ENCODE assay signal across 22 cellular contexts in the genomic region with DNA sequence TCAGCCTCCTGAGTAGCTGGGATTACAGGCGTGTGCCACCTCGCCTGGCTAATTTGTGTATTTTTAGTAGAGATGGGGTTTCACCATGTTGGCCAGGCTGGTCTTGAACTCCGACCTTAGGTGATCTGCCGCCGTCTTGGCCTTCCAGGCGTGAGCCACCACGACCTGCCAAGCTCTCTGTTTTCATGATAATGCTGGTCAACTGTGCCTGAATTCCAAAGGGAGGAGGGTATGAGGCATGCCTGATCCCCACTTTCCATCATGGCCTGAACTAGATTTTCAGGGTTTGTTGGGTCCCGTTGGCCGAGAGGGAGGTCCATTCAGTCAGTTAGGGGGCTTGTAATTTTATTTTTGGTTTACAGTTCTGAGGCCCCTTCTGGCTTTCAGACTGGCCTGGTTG. TPM values are rescaled to one million over a fixed set of nuclear protein-coding genes. Genes with fewer than 3 reads are reported as not detected.
A peak's percentile ranks its signal among the peaks of the same experiment; 100 is the strongest.
DNase-seq lines count a peak whose midpoint lies in the region; ATAC-seq and TF ChIP-seq lines count a peak whose summit lies in the region.
"Had no signal": no experiment of that assay in that cellular context is flagged by ENCODE, and none has a peak within 500 bp of the region (broad histone marks: within the 10 kb centered on the region; RNA-seq: fewer than 3 reads in every experiment).

No MANE protein-coding gene starts in this region.

- DNase-seq in GM23338 (ENCODE audit: low spot score) (peak; percentile 49), NT2/D1 (ENCODE audit: low read depth, low spot score) (peak; percentile 40), neuronal stem cell (ENCODE audit: low spot score) (no peak), NCI-H82 (lab: John Stamatoyannopoulos, UW) (no peak), foreskin keratinocyte (no peak)
- DNase-seq: CD4-positive, CD25-positive, alpha-beta regulatory T cell; DMS153; DND-41; HCEC 1CT; NCI-H1048; NCI-H1417; NCI-H1694; NCI-H2029 treated with DMSO at 0.1 percent for 48 hours; NCI-H526 treated with DMSO at 0.1 percent for 48 hours; SHP77 treated with DMSO at 0.1 percent for 48 hours had no signal

- H2AK5ac ChIP-seq in neuronal stem cell (ENCODE audit: low read depth, low read length) = no peak overlapping the region

- no peaks in the 10 kb centered on the region for H3K79me2 ChIP-seq in GM23338 (replicated peaks; ENCODE audit: insufficient read depth)

- H2BK120ac ChIP-seq in neuronal stem cell (ENCODE audit: low read depth, low read length) = no peak overlapping the region

- peaks cover 24% of the 10 kb centered on the region for H3K4me1 Mint-ChIP-seq in GM23338
- H3K4me1 Mint-ChIP-seq: CD4-positive, CD25-positive, alpha-beta regulatory T cell had no signal

- no peak overlapping the region for H2BK15ac ChIP-seq in neuronal stem cell (ENCODE audit: low read length)

- H3K9me2 ChIP-seq in GM23338 (ENCODE audit: insufficient read depth) = peaks cover 6% of the 10 kb centered on the region; the same call in 1 of the 2 replicates

- H3K27me3 Mint-ChIP-seq in GM23338 (ENCODE audit: insufficient read depth, low read depth, poor library complexity) = peaks cover 3% of the 10 kb centered on the region

- H4K20me1 ChIP-seq in GM23338 (replicated peaks; ENCODE audit: insufficient read depth) = no peaks in the 10 kb centered on the region
- H4K20me1 ChIP-seq: BLaER1 had no signal

- H3K4me3 Mint-ChIP-seq in GM23338 = peak overlapping the region; percentile 33; the same call in 1 of the 3 replicates
- H3K4me3 Mint-ChIP-seq: CD4-positive, CD25-positive, alpha-beta regulatory T cell had no signal

- H3F3A ChIP-seq in GM23338 (replicated peaks; ENCODE audit: low read depth) = no peaks in the 10 kb centered on the region

- H3K14ac ChIP-seq in neuronal stem cell (ENCODE audit: low read length) = no peak overlapping the region

- no peaks in the 10 kb centered on the region; the same call in 2 of the 3 replicates for H3K9me3 Mint-ChIP-seq in GM23338

- H3K27me3 ChIP-seq in GM23338 (ENCODE audit: insufficient read depth) (no peaks in the 10 kb centered on the region), NT2/D1 (ENCODE audit: insufficient read depth, insufficient read length) (no peaks in the 10 kb centered on the region), iPS-20b (ENCODE audit: insufficient read depth, low read length) (no peaks in the 10 kb centered on the region), neuronal stem cell (ENCODE audit: control insufficient read depth in 3 of 3, insufficient read depth in 3 of 3, low read depth in 1 of 3, low read length in 3 of 3) (peaks cover 0 to 8% (median 0%) of the 10 kb centered on the region in 3 experiments), foreskin keratinocyte (peaks cover 3% of the 10 kb centered on the region)
- H3K27me3 ChIP-seq: BLaER1 had no signal

- H3K18ac ChIP-seq in neuronal stem cell (ENCODE audit: low read length) = peak overlapping the region; percentile 27

- H3K23ac ChIP-seq in neuronal stem cell (ENCODE audit: low read depth, low read length, poor library complexity) = no peak overlapping the region

- H2AFZ ChIP-seq in GM23338 (peak overlapping the region; percentile 52), neuronal stem cell (ENCODE audit: low read length) (no peak overlapping the region)

- TF ChIP-seq CTCF in GM23338 (conservative IDR thresholded peaks at IDR 0.05; ENCODE audit: low read depth in 2 of 2) (no peak), foreskin keratinocyte (conservative IDR thresholded peaks at IDR 0.05) (no peak)

- H3K4ac ChIP-seq in neuronal stem cell (ENCODE audit: low read length) = no peak overlapping the region

- WGBS in neuronal stem cell (ENCODE audit: extremely low coverage in 2 of 2, insufficient read length in 2 of 2, insufficient replicate concordance in 1 of 2), 2 donors = no CpG with 5 or more reads among the region's 9 CpGs

- H3K4me1 ChIP-seq in GM23338 (ENCODE audit: insufficient read depth) = peaks cover 21% of the 10 kb centered on the region
- H3K4me1 ChIP-seq in NT2/D1 (ENCODE audit: insufficient read depth, insufficient read length) = peaks cover 3% of the 10 kb centered on the region
- H3K4me1 ChIP-seq in iPS-20b (ENCODE audit: insufficient read depth, low read length) = peaks cover 10% of the 10 kb centered on the region; the same call in 1 of the 2 replicates
- peaks cover 0 to 9% of the 10 kb centered on the region in 2 donors for H3K4me1 ChIP-seq in neuronal stem cell (ENCODE audit: control insufficient read depth in 2 of 2, insufficient read depth in 1 of 2, low read depth in 1 of 2, low read length in 2 of 2)
- H3K4me1 ChIP-seq in foreskin keratinocyte = no peaks in the 10 kb centered on the region
- H3K4me1 ChIP-seq: BLaER1 had no signal

- no peak overlapping the region for H2BK12ac ChIP-seq in neuronal stem cell (ENCODE audit: low read length)

- H4K91ac ChIP-seq in neuronal stem cell (ENCODE audit: low read depth, low read length, poor library complexity) = no peak overlapping the region

- no peaks in the 10 kb centered on the region for H3K36me3 Mint-ChIP-seq in GM23338 (ENCODE audit: low read depth)
- H3K36me3 Mint-ChIP-seq: CD4-positive, CD25-positive, alpha-beta regulatory T cell had no signal

- no peak overlapping the region for H3K27ac Mint-ChIP-seq in GM23338
- H3K27ac Mint-ChIP-seq: CD4-positive, CD25-positive, alpha-beta regulatory T cell had no signal

- H2BK5ac ChIP-seq in neuronal stem cell (ENCODE audit: low read length) = no peak overlapping the region

- ATAC-seq in GM23338 (peak; percentile 83), GM21447 (IDR thresholded peaks at IDR 0.05; ENCODE audit: unreplicated experiment) (no peak), foreskin keratinocyte (no peak)
- ATAC-seq: Panc1 had no signal

- no peak overlapping the region for H4K8ac ChIP-seq in neuronal stem cell (ENCODE audit: low read depth, low read length)

- no peak overlapping the region for H3K27ac ChIP-seq in GM23338 (ENCODE audit: low read depth)
- H3K27ac ChIP-seq in iPS-20b (ENCODE audit: low read length) = no peak overlapping the region
- no peak overlapping the region for H3K27ac ChIP-seq in neuronal stem cell (replicated peaks; ENCODE audit: low read length)
- no peak overlapping the region for H3K27ac ChIP-seq in foreskin keratinocyte
- H3K27ac ChIP-seq: BLaER1 had no signal

- H3K9me3 ChIP-seq in NT2/D1 (ENCODE audit: insufficient read depth, low read length) = no peaks in the 10 kb centered on the region
- no peaks in the 10 kb centered on the region for H3K9me3 ChIP-seq in iPS-20b (ENCODE audit: insufficient read depth, low read depth, low read length)
- no peaks in the 10 kb centered on the region for H3K9me3 ChIP-seq in neuronal stem cell (replicated peaks in 1 of 2; ENCODE audit: control insufficient read depth in 2 of 2, insufficient read depth in 1 of 2, low read depth in 1 of 2, low read length in 2 of 2)
- H3K9me3 ChIP-seq: BLaER1 had no signal

- H3K36me3 ChIP-seq in GM23338 (ENCODE audit: insufficient read depth) (no peaks in the 10 kb centered on the region), NT2/D1 (ENCODE audit: insufficient read depth, insufficient read length, low read length) (no peaks in the 10 kb centered on the region), iPS-20b (ENCODE audit: insufficient read depth, low read depth, low read length) (no peaks in the 10 kb centered on the region), neuronal stem cell (replicated peaks in 1 of 2; ENCODE audit: control insufficient read depth in 2 of 2, insufficient read depth in 2 of 2, low read length in 2 of 2) (no peaks in the 10 kb centered on the region)
- H3K36me3 ChIP-seq: BLaER1 had no signal

- H3K4me3 ChIP-seq in GM23338 (0 out of 2 replicates have a peak overlapping the region, but pooled peaks have one; percentile 36), NT2/D1 (ENCODE audit: insufficient read length, low read depth) (no peak overlapping the region), iPS-20b (ENCODE audit: low read length) (peak overlapping the region; percentile 46; the same call in 1 of the 2 replicates), neuronal stem cell (ENCODE audit: low read length in 2 of 2) (peak overlapping the region in 1 of 2 donors; percentile 35)
- H3K4me3 ChIP-seq: BLaER1 had no signal

- H3K4me2 ChIP-seq in GM23338 (peak overlapping the region; percentile 68), neuronal stem cell (ENCODE audit: insufficient read depth, low read length, poor library complexity, severe bottlenecking) (no peak overlapping the region)
- H3K4me2 ChIP-seq: BLaER1 had no signal

- H3K9ac ChIP-seq in NT2/D1 (ENCODE audit: insufficient read length, low read depth) = no peak overlapping the region
- no peak overlapping the region for H3K9ac ChIP-seq in iPS-20b (ENCODE audit: low read depth, low read length)
- no peak overlapping the region for H3K9ac ChIP-seq in neuronal stem cell (ENCODE audit: low read depth, low read length, poor library complexity)
- H3K9ac ChIP-seq: BLaER1 had no signal

- H3K79me1 ChIP-seq in neuronal stem cell (ENCODE audit: low read depth, low read length) = peaks cover 2% of the 10 kb centered on the region

RNA-seq across cellular contexts. Expression of gene ANGPT4, which starts 28.0 kb away (rescaled TPM):
- total RNA-seq in GM23338 (2014; rRNA removed; shearing (Covaris generic)) = 0.17 and 1.0 TPM in 2 replicates
- polyA plus RNA-seq in GM23338 (2016; fragmentation: Nextera tagmentation; extraction: Ambion mirVana) (0.05 TPM in 1 of 2 replicates, not detected in the other), foreskin keratinocyte (not detected in 2 replicates)
- polyA plus RNA-seq in neuronal stem cell (2013, experiment 1 of 2) = 0.14 TPM
- 0.17 TPM for polyA plus RNA-seq in neuronal stem cell (2013, experiment 2 of 2)
- not detected in 2 replicates for total RNA-seq in foreskin keratinocyte
- total RNA-seq: A172; CD4-positive, CD25-positive, alpha-beta regulatory T cell; NCI-H460; OCI-LY7 had no signal
- polyA plus RNA-seq: CD4-positive, CD25-positive, alpha-beta regulatory T cell had no signal

RNA-seq across cellular contexts. Expression of gene RSPO4, which starts 58.0 kb away (rescaled TPM):
- total RNA-seq in GM23338 (2014; rRNA removed; shearing (Covaris generic)) = 0.74 and 2.8 TPM in 2 replicates
- polyA plus RNA-seq in GM23338 (2016; fragmentation: Nextera tagmentation; extraction: Ambion mirVana) (3.6 and 4.5 TPM in 2 replicates), foreskin keratinocyte (0.07 TPM in 1 of 2 replicates, not detected in the other)
- polyA plus RNA-seq in neuronal stem cell (2013, experiment 1 of 2) = 0.98 TPM
- 0.90 TPM for polyA plus RNA-seq in neuronal stem cell (2013, experiment 2 of 2)
- not detected in 2 replicates for total RNA-seq in foreskin keratinocyte
- total RNA-seq: A172, NCI-H460, OCI-LY7 had no signal
- polyA plus RNA-seq: CD4-positive, CD25-positive, alpha-beta regulatory T cell had no signal

Comparison
In these comparisons a context has a peak if more than half of its experiments do, and no peak if none do; other contexts are left out.
1. DNase-seq: peak in GM23338 (single experiment) and NT2/D1 (single experiment); none in neuronal stem cell (single experiment), NCI-H82 (single experiment) and foreskin keratinocyte (0 of 2).